8 cellular contexts compared by ENCODE assay signal in genomic region chr16:50065624-50066481, GRCh38. TPM values are rescaled to one million over a fixed set of nuclear protein-coding genes. Genes with fewer than 3 reads are reported as not detected.
DNase-seq lines count a peak whose midpoint lies in the region; ATAC-seq and TF ChIP-seq lines count a peak whose summit lies in the region.

Gene HEATR3 (plus strand): TSS chr16:50065970. CDS start chr16:50066132, 162 bp downstream.

- no peaks in the 10 kb centered on the region for H3K27me3 ChIP-seq in H7 (ENCODE audit: control insufficient read depth, insufficient read depth, low read length)
- no peaks in the 10 kb centered on the region for H3K27me3 ChIP-seq in neural cell (ENCODE audit: insufficient read depth, low read depth, low read length)

- H4K20me1 ChIP-seq in neural cell (ENCODE audit: insufficient read depth), result no peaks in the 10 kb centered on the region

- no peaks in the 10 kb centered on the region for H3K9me2 ChIP-seq in neural cell (ENCODE audit: insufficient read depth, low read length)

- H3K4me3 ChIP-seq in H7 (ENCODE audit: insufficient read depth, low read depth, low read length) (peak within 1 kb of the TSS; percentile 99), fibroblast of villous mesenchyme (ENCODE audit: low read depth, low read length) (peak within 1 kb of the TSS; percentile 99), neural cell (ENCODE audit: low read length) (peak within 1 kb of the TSS; percentile 98)

- H3K9me3 ChIP-seq in neural cell (ENCODE audit: low read length), result no peaks in the 10 kb centered on the region

- TF ChIP-seq EP300 in neural cell (conservative IDR thresholded peaks at IDR 0.05; ENCODE audit: poor library complexity, severe bottlenecking), result peak; percentile 51

- H3K36me3 ChIP-seq in H7 (replicated peaks; ENCODE audit: control insufficient read depth, insufficient read depth, low read length) (peaks cover 9% of the 10 kb centered on the region), neural cell (ENCODE audit: insufficient read depth, low read length) (no peaks in the 10 kb centered on the region)

- peak; percentile 91 for ATAC-seq in stimulated activated naive CD8-positive, alpha-beta T cell treated with anti-CD3 and anti-CD28 coated beads, Interleukin-15, amount 100 ng/mL, for 72 hours

- H3F3A ChIP-seq in neural cell (ENCODE audit: insufficient read depth, low read length, poor library complexity, severe bottlenecking), result no peaks in the 10 kb centered on the region

- peak; percentile 94 for DNase-seq in ELF-1 (ENCODE audit: low read depth, low spot score)
- peak; percentile 97 for DNase-seq in H7
- peak; percentile 88 for DNase-seq in M059J (ENCODE audit: low read depth)
- peak; percentile 81 to 82 for DNase-seq in SHP77 (lab: John Stamatoyannopoulos, UW)
- DNase-seq in activated effector memory CD4-positive, alpha-beta T cell treated with Interleukin-2 at 50 U/mL for 16 hours, result peak; percentile 96
- DNase-seq in fibroblast of villous mesenchyme (ENCODE audit: low read depth), result peak; percentile 94
- peak; percentile 94 to 95 for DNase-seq in stimulated activated naive CD8-positive, alpha-beta T cell treated with anti-CD3 and anti-CD28 coated beads, Interleukin-15, amount 100 ng/mL, for 72 hours

- TF ChIP-seq CTCF in fibroblast of villous mesenchyme (IDR thresholded peaks at IDR 0.05; ENCODE audit: insufficient read depth, low read depth, low read length), result no peak
- TF ChIP-seq CTCF in neural cell (IDR thresholded peaks at IDR 0.05; ENCODE audit: poor library complexity, severe bottlenecking), result peak; percentile 33

- H3K9ac ChIP-seq in neural cell (ENCODE audit: low read length), result peak within 1 kb of the TSS; percentile 93

- peak within 1 kb of the TSS; percentile 92 to 97 for H3K27ac Mint-ChIP-seq in stimulated activated naive CD8-positive, alpha-beta T cell treated with anti-CD3 and anti-CD28 coated beads, Interleukin-15, amount 100 ng/mL, for 72 hours

- H2AFZ ChIP-seq in neural cell (ENCODE audit: low read depth, low read length), result peak within 1 kb of the TSS; percentile 98

- H3K4me3 Mint-ChIP-seq in stimulated activated naive CD8-positive, alpha-beta T cell treated with anti-CD3 and anti-CD28 coated beads, Interleukin-15, amount 100 ng/mL, for 72 hours, result peak within 1 kb of the TSS; percentile 84 to 93

- H3K4me2 ChIP-seq in neural cell (ENCODE audit: low read length), result peak within 1 kb of the TSS; percentile 97

- H3K79me2 ChIP-seq in neural cell (replicated peaks; ENCODE audit: insufficient read depth, low read length), result peaks cover 7% of the 10 kb centered on the region

- H3K4me1 Mint-ChIP-seq in stimulated activated naive CD8-positive, alpha-beta T cell treated with anti-CD3 and anti-CD28 coated beads, Interleukin-15, amount 100 ng/mL, for 72 hours, result peaks cover 41% of the 10 kb centered on the region

- no peaks in the 10 kb centered on the region for H3K9me3 Mint-ChIP-seq in stimulated activated naive CD8-positive, alpha-beta T cell treated with anti-CD3 and anti-CD28 coated beads, Interleukin-15, amount 100 ng/mL, for 72 hours

- H3K27me3 Mint-ChIP-seq in stimulated activated naive CD8-positive, alpha-beta T cell treated with anti-CD3 and anti-CD28 coated beads, Interleukin-15, amount 100 ng/mL, for 72 hours, result no peaks in the 10 kb centered on the region

- peak within 1 kb of the TSS; percentile 93 for H3K27ac ChIP-seq in neural cell (ENCODE audit: low read length)

- peak; percentile 39 for TF ChIP-seq RAD21 in neural cell (conservative IDR thresholded peaks at IDR 0.05)

TF ChIP-seq in neural cell, 6 proteins besides CTCF, POLR2A, EP300 and RAD21:
- TF ChIP-seq SMC3 (conservative IDR thresholded peaks at IDR 0.05; ENCODE audit: poor library complexity) (no peak), MXI1 (conservative IDR thresholded peaks at IDR 0.05; ENCODE audit: poor library complexity, severe bottlenecking) (peak; percentile 97), POLR2AphosphoS5 (IDR thresholded peaks at IDR 0.05) (peak; percentile 89), EZH2 (IDR thresholded peaks at IDR 0.05; ENCODE audit: borderline replicate concordance, insufficient read depth, low read length, poor library complexity, severe bottlenecking) (no peak), TAF1 (IDR thresholded peaks at IDR 0.05; ENCODE audit: low read depth) (no peak), REST (IDR thresholded peaks at IDR 0.05; ENCODE audit: borderline replicate concordance) (peak; percentile 73)
TF ChIP-seq in neural cell: peak in this region for 3.

RNA-seq across cellular contexts. Expression of gene HEATR3, which starts in this region (rescaled TPM):
- total RNA-seq in H7 (2014; rRNA removed; shearing (Covaris generic)), result 23.9 and 24.5 TPM in 2 replicates
- total RNA-seq in M059J (2014; rRNA removed; shearing (Covaris generic)), result 15.8 and 24.1 TPM in 2 replicates
- total RNA-seq in fibroblast of villous mesenchyme, result 31.2 and 34.5 TPM in 2 replicates
- 50.0 and 50.5 TPM in 2 replicates for polyA plus RNA-seq in neural cell
- 36.6 and 37.0 TPM in 2 replicates for polyA minus RNA-seq in neural cell

Comparison
In these comparisons a context has a peak if more than half of its experiments do, and no peak if none do; other contexts are left out.
1. Peak in every context shown above with its lines: DNase-seq, ATAC-seq, H3K4me3 ChIP-seq and H3K27ac ChIP-seq.